Comparison of ENCODE assay signal across 1 cellular context in the genomic region with DNA sequence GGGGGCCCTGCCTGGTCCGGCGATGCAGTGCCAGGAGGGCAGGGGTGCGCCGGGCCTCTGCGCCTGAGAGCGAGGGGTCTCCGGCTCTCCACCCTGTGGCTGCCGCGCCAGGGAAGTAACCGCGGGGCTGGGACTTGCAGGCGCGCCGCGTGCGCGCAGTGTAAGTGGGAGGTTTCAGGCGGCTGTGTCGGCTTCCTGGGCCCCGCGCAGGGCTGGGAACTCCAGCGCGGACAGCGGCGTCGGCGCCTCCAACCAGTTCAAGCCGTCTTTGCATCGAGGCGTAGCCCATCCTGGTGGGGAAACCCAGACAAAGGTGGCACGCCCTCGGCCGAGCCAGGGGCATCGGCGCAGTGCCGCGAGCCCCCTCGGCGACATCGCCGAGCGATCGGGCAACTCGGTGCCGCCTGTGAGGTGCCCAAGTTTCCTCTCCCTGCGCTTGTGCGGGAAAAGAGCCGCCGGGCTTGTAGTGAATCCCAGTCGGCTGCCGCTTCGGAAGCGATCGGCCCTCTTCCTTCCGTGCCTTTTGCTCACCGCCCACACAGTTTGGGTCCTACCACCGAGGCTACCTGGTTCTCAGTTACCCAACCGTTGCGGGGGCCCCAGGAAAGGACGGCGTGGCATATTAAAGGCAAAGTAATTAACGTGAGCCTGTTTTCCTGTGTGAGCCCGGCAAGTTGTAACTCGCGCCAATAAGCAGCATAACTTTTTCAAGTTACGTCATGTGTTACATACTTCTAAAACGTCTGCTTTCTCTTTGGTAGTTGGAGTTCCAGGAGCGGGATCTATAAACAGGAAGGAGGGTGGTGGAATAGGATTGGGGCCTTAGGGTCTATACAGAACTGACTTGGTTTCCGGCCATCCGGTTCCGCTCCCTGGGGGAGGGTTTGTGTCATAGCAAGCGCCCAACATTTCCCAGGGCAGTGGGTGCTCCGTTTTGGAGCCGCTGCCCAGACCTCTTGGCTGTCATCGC.
TF ChIP-seq lines count a peak whose summit lies in the region.

No MANE protein-coding gene starts in this region.

TF ChIP-seq in K562, 482 proteins besides CTCF, POLR2A, EP300 and RAD21 (continued from another document):
- TF ChIP-seq, protein P1, sequence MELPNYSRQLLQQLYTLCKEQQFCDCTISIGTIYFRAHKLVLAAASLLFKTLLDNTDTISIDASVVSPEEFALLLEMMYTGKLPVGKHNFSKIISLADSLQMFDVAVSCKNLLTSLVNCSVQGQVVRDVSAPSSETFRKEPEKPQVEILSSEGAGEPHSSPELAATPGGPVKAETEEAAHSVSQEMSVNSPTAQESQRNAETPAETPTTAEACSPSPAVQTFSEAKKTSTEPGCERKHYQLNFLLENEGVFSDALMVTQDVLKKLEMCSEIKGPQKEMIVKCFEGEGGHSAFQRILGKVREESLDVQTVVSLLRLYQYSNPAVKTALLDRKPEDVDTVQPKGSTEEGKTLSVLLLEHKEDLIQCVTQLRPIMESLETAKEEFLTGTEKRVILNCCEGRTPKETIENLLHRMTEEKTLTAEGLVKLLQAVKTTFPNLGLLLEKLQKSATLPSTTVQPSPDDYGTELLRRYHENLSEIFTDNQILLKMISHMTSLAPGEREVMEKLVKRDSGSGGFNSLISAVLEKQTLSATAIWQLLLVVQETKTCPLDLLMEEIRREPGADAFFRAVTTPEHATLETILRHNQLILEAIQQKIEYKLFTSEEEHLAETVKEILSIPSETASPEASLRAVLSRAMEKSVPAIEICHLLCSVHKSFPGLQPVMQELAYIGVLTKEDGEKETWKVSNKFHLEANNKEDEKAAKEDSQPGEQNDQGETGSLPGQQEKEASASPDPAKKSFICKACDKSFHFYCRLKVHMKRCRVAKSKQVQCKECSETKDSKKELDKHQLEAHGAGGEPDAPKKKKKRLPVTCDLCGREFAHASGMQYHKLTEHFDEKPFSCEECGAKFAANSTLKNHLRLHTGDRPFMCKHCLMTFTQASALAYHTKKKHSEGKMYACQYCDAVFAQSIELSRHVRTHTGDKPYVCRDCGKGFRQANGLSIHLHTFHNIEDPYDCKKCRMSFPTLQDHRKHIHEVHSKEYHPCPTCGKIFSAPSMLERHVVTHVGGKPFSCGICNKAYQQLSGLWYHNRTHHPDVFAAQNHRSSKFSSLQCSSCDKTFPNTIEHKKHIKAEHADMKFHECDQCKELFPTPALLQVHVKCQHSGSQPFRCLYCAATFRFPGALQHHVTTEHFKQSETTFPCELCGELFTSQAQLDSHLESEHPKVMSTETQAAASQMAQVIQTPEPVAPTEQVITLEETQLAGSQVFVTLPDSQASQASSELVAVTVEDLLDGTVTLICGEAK (IDR thresholded peaks at IDR 0.05): peak; percentile 68
- TF ChIP-seq, protein P1 (CRISPR knock-in tag; IDR thresholded peaks at IDR 0.05): no peak
- TF ChIP-seq U2AF2 (optimal IDR thresholded peaks at IDR 0.05; ENCODE audit: low read depth, low read length) (no peak), XRCC4 (IDR thresholded peaks at IDR 0.05; ENCODE audit: extremely low read depth, insufficient read depth, insufficient read length) (no peak), JUND (IDR thresholded peaks at IDR 0.05; ENCODE audit: borderline replicate concordance, low read depth, low read length) (0 out of 2 replicates have a peak, but pooled peaks have one; percentile 3), JUND (tag; IDR thresholded peaks at IDR 0.05; ENCODE audit: borderline replicate concordance, low read depth, low read length) (no peak), SMARCA4 (IDR thresholded peaks at IDR 0.05) (0 out of 2 replicates have a peak, but pooled peaks have one; percentile 15), POLR2G (IDR thresholded peaks at IDR 0.05; ENCODE audit: low read depth, low read length) (peak; percentile 79), KAT7 (CRISPR knock-in tag; IDR thresholded peaks at IDR 0.05; ENCODE audit: borderline replicate concordance) (no peak), MYC (IDR thresholded peaks at IDR 0.05; ENCODE audit: low read depth, low read length) (0 out of 2 replicates have a peak, but pooled peaks have one; percentile 34), MYC (CRISPR knock-in tag; IDR thresholded peaks at IDR 0.05; ENCODE audit: borderline replicate concordance, low read depth) (no peak), FOXK2 (conservative IDR thresholded peaks at IDR 0.05 in 1 of 2, IDR thresholded peaks at IDR 0.05 in 1 of 2; ENCODE audit: low read depth in 2 of 2) (0 out of 4 replicates have a peak, but pooled peaks have one; percentile 23 to 27), NFXL1 (CRISPR knock-in tag; IDR thresholded peaks at IDR 0.05) (no peak), CREM (IDR thresholded peaks at IDR 0.05; ENCODE audit: low read depth) (0 out of 2 replicates have a peak, but pooled peaks have one; percentile 23), RBFOX2 (IDR thresholded peaks at IDR 0.05; ENCODE audit: low read depth, low read length) (peak; percentile 77), PHF8 (IDR thresholded peaks at IDR 0.05; ENCODE audit: borderline replicate concordance, low read length) (peak; percentile 37; the same call in 1 of the 2 replicates), POLR2H (tag; IDR thresholded peaks at IDR 0.05; ENCODE audit: low read depth) (0 out of 2 replicates have a peak, but pooled peaks have one; percentile 38), RBBP5 (IDR thresholded peaks at IDR 0.05; ENCODE audit: borderline replicate concordance, insufficient read depth, low read length, poor library complexity, severe bottlenecking) (peak; percentile 29), PHB2 (IDR thresholded peaks at IDR 0.05; ENCODE audit: low read depth) (no peak), CBX5 (IDR thresholded peaks at IDR 0.05; ENCODE audit: borderline replicate concordance, low read depth) (no peak), SIN3A (IDR thresholded peaks at IDR 0.05; ENCODE audit: borderline replicate concordance in 2 of 2, control insufficient read depth in 1 of 2, low read depth in 2 of 2, low read length in 2 of 2) (peak in 1 of 2 experiments; percentile 42; a peak in 1 of 4 replicates), LCOR (CRISPR knock-in tag; IDR thresholded peaks at IDR 0.05) (no peak), ZNF124 (CRISPR knock-in tag; IDR thresholded peaks at IDR 0.05) (no peak), ZNF354B (CRISPR knock-in tag; IDR thresholded peaks at IDR 0.05) (no peak), ETV5 (CRISPR knock-in tag; IDR thresholded peaks at IDR 0.05; ENCODE audit: low read depth) (peak; percentile 57), ZFX (CRISPR knock-in tag; IDR thresholded peaks at IDR 0.05) (peak; percentile 57)
- TF ChIP-seq, protein P2, sequence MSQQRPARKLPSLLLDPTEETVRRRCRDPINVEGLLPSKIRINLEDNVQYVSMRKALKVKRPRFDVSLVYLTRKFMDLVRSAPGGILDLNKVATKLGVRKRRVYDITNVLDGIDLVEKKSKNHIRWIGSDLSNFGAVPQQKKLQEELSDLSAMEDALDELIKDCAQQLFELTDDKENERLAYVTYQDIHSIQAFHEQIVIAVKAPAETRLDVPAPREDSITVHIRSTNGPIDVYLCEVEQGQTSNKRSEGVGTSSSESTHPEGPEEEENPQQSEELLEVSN (IDR thresholded peaks at IDR 0.05; ENCODE audit: borderline replicate concordance in 1 of 2, extremely low read depth in 1 of 2, insufficient read depth in 1 of 2, insufficient read length in 1 of 2, low read depth in 1 of 2, low read length in 1 of 2, poor library complexity in 1 of 2, severe bottlenecking in 1 of 2): peak in 1 of 2 experiments; percentile 70
- TF ChIP-seq, protein P3, sequence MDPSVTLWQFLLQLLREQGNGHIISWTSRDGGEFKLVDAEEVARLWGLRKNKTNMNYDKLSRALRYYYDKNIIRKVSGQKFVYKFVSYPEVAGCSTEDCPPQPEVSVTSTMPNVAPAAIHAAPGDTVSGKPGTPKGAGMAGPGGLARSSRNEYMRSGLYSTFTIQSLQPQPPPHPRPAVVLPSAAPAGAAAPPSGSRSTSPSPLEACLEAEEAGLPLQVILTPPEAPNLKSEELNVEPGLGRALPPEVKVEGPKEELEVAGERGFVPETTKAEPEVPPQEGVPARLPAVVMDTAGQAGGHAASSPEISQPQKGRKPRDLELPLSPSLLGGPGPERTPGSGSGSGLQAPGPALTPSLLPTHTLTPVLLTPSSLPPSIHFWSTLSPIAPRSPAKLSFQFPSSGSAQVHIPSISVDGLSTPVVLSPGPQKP (CRISPR knock-in tag; IDR thresholded peaks at IDR 0.05): no peak
TF ChIP-seq in K562: peak in this region for 37.
